Comparison of ENCODE assay signal across 18 cellular contexts in genomic region chr7:84688671-84689070, GRCh38.
DNase-seq lines count a peak whose midpoint lies in the region; ATAC-seq and TF ChIP-seq lines count a peak whose summit lies in the region.
"Had no signal": no experiment of that assay in that cellular context is flagged by ENCODE, and none has a peak within 500 bp of the region (broad histone marks: within the 10 kb centered on the region; RNA-seq: fewer than 3 reads in every experiment).

No MANE protein-coding gene starts in this region.

- peak; percentile 14 for DNase-seq in AG08395 (ENCODE audit: low spot score)
- peak; percentile 50 for DNase-seq in IMR-90
- DNase-seq in fibroblast of the aortic adventitia (ENCODE audit: low read depth): peak; percentile 65
- DNase-seq in activated CD8-positive, alpha-beta memory T cell treated with anti-CD3 and anti-CD28 coated beads, Interleukin-2, amount 50 U/mL, for 48 hours: no peak
- no peak for DNase-seq in mucosa of descending colon
- no peak for DNase-seq in psoas muscle
- DNase-seq: activated CD8-positive, alpha-beta memory T cell treated with anti-CD3 and anti-CD28 coated beads for 24 hours; amygdala; cortex of kidney; GDM1; NCI-H345; stimulated activated naive CD8-positive, alpha-beta T cell treated with anti-CD3 and anti-CD28 coated beads, Interleukin-15, amount 100 ng/mL, for 72 hours; WERI-Rb-1 had no signal

- no peak overlapping the region for H3K23ac ChIP-seq in IMR-90 (ENCODE audit: low read depth, low read length)

- H4K20me1 ChIP-seq in IMR-90 (ENCODE audit: insufficient read depth, low read length): no peaks in the 10 kb centered on the region

- BruUV-seq in IMR-90 (replicated peaks; lab: Mats Ljungman, UMichigan): no TSS peak

- H3K4me3 ChIP-seq in IMR-90 (ENCODE audit: insufficient read depth, low read depth, low read length) (no peak overlapping the region), fibroblast of the aortic adventitia (ENCODE audit: low read depth, low read length) (no peak overlapping the region), mucosa of descending colon (no peak overlapping the region), psoas muscle (no peak overlapping the region)

- no peak overlapping the region for H3K4ac ChIP-seq in IMR-90 (ENCODE audit: low read depth, low read length)

- no peak overlapping the region for H3K18ac ChIP-seq in IMR-90 (ENCODE audit: low read depth, low read length)

- H2AFZ ChIP-seq in IMR-90 (replicated peaks; ENCODE audit: low read length, poor library complexity): no peak overlapping the region

- H3K9me3 ChIP-seq in IMR-90 (ENCODE audit: control insufficient read depth, insufficient read depth, low read length): no peaks in the 10 kb centered on the region
- no peaks in the 10 kb centered on the region for H3K9me3 ChIP-seq in mucosa of descending colon
- H3K9me3 ChIP-seq in psoas muscle: no peaks in the 10 kb centered on the region

- dilution Hi-C loops in IMR-90 (cut with HindIII; ENCODE audit: low sequenced_read_pairs, unreplicated experiment): no loop called here

- intact Hi-C loops in IMR-90 (cut with micrococcal nuclease): loop anchor here (5.0 kb wide), 1 partner anchor 36 kb away; no protein-coding TSS in a partner anchor
- intact Hi-C loops in mucosa of descending colon (cut with DNase I, micrococcal nuclease): no loop called here
- intact Hi-C loops in psoas muscle (cut with DNase I): no loop called here

- H2BK15ac ChIP-seq in IMR-90 (ENCODE audit: low read depth, low read length): no peak overlapping the region

- H3K36me3 ChIP-seq in IMR-90 (ENCODE audit: control insufficient read depth, insufficient read depth, low read length): no peaks in the 10 kb centered on the region
- H3K36me3 ChIP-seq in mucosa of descending colon (ENCODE audit: low read depth): no peaks in the 10 kb centered on the region
- H3K36me3 ChIP-seq in psoas muscle (ENCODE audit: insufficient read depth in 1 of 2, low read depth in 1 of 2): no peaks in the 10 kb centered on the region
- H3K36me3 ChIP-seq: WERI-Rb-1 had no signal

- H3K9ac ChIP-seq in IMR-90 (ENCODE audit: low read depth, low read length): no peak overlapping the region

- H3K79me1 ChIP-seq in IMR-90 (ENCODE audit: low read depth in 1 of 2, low read length in 2 of 2): no peaks in the 10 kb centered on the region

- H4K5ac ChIP-seq in IMR-90 (ENCODE audit: low read depth, low read length): no peak overlapping the region

- H3K27ac ChIP-seq in IMR-90 (ENCODE audit: insufficient read depth, low read length): no peak overlapping the region
- peak overlapping the region; percentile 62 for H3K27ac ChIP-seq in VCaP
- H3K27ac ChIP-seq in psoas muscle: no peak overlapping the region
- H3K27ac ChIP-seq: WERI-Rb-1 had no signal

- no peaks in the 10 kb centered on the region for H3K9me1 ChIP-seq in IMR-90 (ENCODE audit: insufficient read depth, low read length)

- no peak overlapping the region for H2BK5ac ChIP-seq in IMR-90 (ENCODE audit: low read depth, low read length, poor library complexity, severe bottlenecking)

- TF ChIP-seq RAD21 in IMR-90 (IDR thresholded peaks at IDR 0.05; ENCODE audit: low read length): no peak

- H3K4me1 ChIP-seq in IMR-90 (ENCODE audit: control insufficient read depth, insufficient read depth, low read length) (no peaks in the 10 kb centered on the region), mucosa of descending colon (ENCODE audit: low read depth) (no peaks in the 10 kb centered on the region), psoas muscle (no peaks in the 10 kb centered on the region)

- no peak overlapping the region for H3K4me2 ChIP-seq in IMR-90 (ENCODE audit: low read depth, low read length)

- CTCF ChIA-PET in IMR-90 (lab: Yijun Ruan, JAX): no interaction called here

- no peak for TF ChIP-seq POLR2A in IMR-90 (IDR thresholded peaks at IDR 0.05; ENCODE audit: low read depth, low read length)

- POLR2A ChIA-PET in IMR-90 (lab: Charles Lee; ENCODE audit: unreplicated experiment): no interaction called here

- H2AK5ac ChIP-seq in IMR-90 (ENCODE audit: low read depth, low read length): no peak overlapping the region

- no peak overlapping the region for H3K56ac ChIP-seq in IMR-90 (ENCODE audit: extremely low read depth, insufficient read depth, low read length)

- in situ Hi-C loops in IMR-90 (cut with MboI; ENCODE audit: low sequenced_read_pairs): no loop called here

- no peak overlapping the region for H2BK20ac ChIP-seq in IMR-90 (ENCODE audit: low read depth, low read length)

- no peak overlapping the region for H4K8ac ChIP-seq in IMR-90 (ENCODE audit: low read depth in 2 of 2, low read length in 2 of 2)

- TF ChIP-seq CTCF in IMR-90 (conservative IDR thresholded peaks at IDR 0.05; ENCODE audit: low read depth, low read length) (no peak), VCaP (conservative IDR thresholded peaks at IDR 0.05) (no peak), fibroblast of the aortic adventitia (IDR thresholded peaks at IDR 0.05; ENCODE audit: insufficient read depth, low read length) (no peak), mucosa of descending colon (IDR thresholded peaks at IDR 0.05) (no peak), psoas muscle (IDR thresholded peaks at IDR 0.05) (no peak)

- no peak overlapping the region for H4K91ac ChIP-seq in IMR-90 (ENCODE audit: insufficient read depth, low read depth, low read length)

- no peak overlapping the region for H2BK120ac ChIP-seq in IMR-90 (ENCODE audit: low read depth, low read length)

- no peaks in the 10 kb centered on the region for H3K27me3 ChIP-seq in IMR-90 (ENCODE audit: control insufficient read depth, insufficient read depth, low read length)
- no peaks in the 10 kb centered on the region for H3K27me3 ChIP-seq in psoas muscle (ENCODE audit: insufficient read depth in 3 of 3, low read length in 2 of 3)

- H3K14ac ChIP-seq in IMR-90 (replicated peaks; ENCODE audit: low read depth, low read length): no peak overlapping the region

- H2AK9ac ChIP-seq in IMR-90 (replicated peaks; ENCODE audit: low read depth, low read length, poor library complexity): no peak overlapping the region

- ATAC-seq in IMR-90 (ENCODE audit: low read depth) (no peak), mucosa of descending colon (no peak), HG03469 (IDR thresholded peaks at IDR 0.05; ENCODE audit: unreplicated experiment) (no peak), psoas muscle (no peak)
- ATAC-seq: activated T-helper 17 cell treated with anti-CD3 and anti-CD28 coated beads, Interleukin-2, amount 50 U/mL, for 72 hours; esophagus mucosa; left lobe of liver; stimulated activated naive CD8-positive, alpha-beta T cell treated with anti-CD3 and anti-CD28 coated beads, Interleukin-15, amount 100 ng/mL, for 72 hours had no signal

TF ChIP-seq in IMR-90, 13 proteins besides CTCF, POLR2A, EP300 and RAD21:
- TF ChIP-seq CEBPB (IDR thresholded peaks at IDR 0.05; ENCODE audit: low read depth, low read length): 0 out of 2 replicates have a peak, but pooled peaks have one; percentile 2
- no peak for TF ChIP-seq RCOR1 (IDR thresholded peaks at IDR 0.05; ENCODE audit: insufficient replicate concordance, low read length)

Comparison
In these comparisons a context has a peak if more than half of its experiments do, and no peak if none do; other contexts are left out.
1. DNase-seq: peak in AG08395 (single experiment), IMR-90 (single experiment) and fibroblast of the aortic adventitia (single experiment); none in activated CD8-positive, alpha-beta memory T cell treated with anti-CD3 and anti-CD28 coated beads, Interleukin-2, amount 50 U/mL, for 48 hours (single experiment), mucosa of descending colon (0 of 3) and psoas muscle (0 of 2).